In genomic region chr6:152999538-152999937, GRCh38 we compare ENCODE assay signal across 8 cellular contexts. TPM values are rescaled to one million over a fixed set of nuclear protein-coding genes. Genes with fewer than 3 reads are reported as not detected.
DNase-seq lines count a peak whose midpoint lies in the region; ATAC-seq, FAIRE-seq and TF ChIP-seq lines count a peak whose summit lies in the region.
"Not testable (repeated sequence)": the region's sequence is repeated elsewhere in the genome, so short reads cannot be mapped to it uniquely, and the experiment has no call there.

No MANE protein-coding gene starts in this region.

- POLR2A ChIA-PET in activated CD4-positive, alpha-beta memory T cell treated with anti-CD3 and anti-CD28 coated beads for 36 hours (lab: Charles Lee), result interaction anchor here (0.9 to 1.1 kb wide), 2 partner anchors 14 to 15 kb away, joined by 3 to 5 read pairs; no protein-coding TSS in a partner anchor
- POLR2A ChIA-PET in MCF 10A (lab: Yijun Ruan, JAX), result interaction anchor here (0.8 to 8.0 kb wide), 2 partner anchors 15 to 1060 kb away, joined by 3 to 100 read pairs; partner anchors contain the start of gene FBXO5
- POLR2A ChIA-PET in HepG2 (lab: Yijun Ruan, JAX), result interaction anchor here (3.2 kb wide), 1 partner anchor 16 kb away, joined by 28 read pairs; the partner anchor contains the start of gene FBXO5

- 99% methylated on average over 2 of the region's 2 CpGs for WGBS in HepG2 (ENCODE audit: low lambda C conversion rate)

- H3K9me3 Mint-ChIP-seq in GM23338; activated CD4-positive, alpha-beta memory T cell treated with anti-CD3 and anti-CD28 coated beads for 36 hours; activated naive CD4-positive, alpha-beta T cell treated with anti-CD3 and anti-CD28 coated beads for 36 hours; MCF 10A (ENCODE audit: unreplicated experiment); progenitor cell of endocrine pancreas (ENCODE audit: low read depth): not testable (repeated sequence)

- H3K27me3 ChIP-seq in ACC112 (ENCODE audit: insufficient read depth, low read length); GM23338 (ENCODE audit: insufficient read depth); HepG2 (ENCODE audit: control insufficient read depth in 1 of 2, insufficient read depth in 2 of 2, low read length in 2 of 2): not testable (repeated sequence)

- ATAC-seq in GM23338, HepG2: not testable (repeated sequence)

- H3K4me1 Mint-ChIP-seq in GM23338 (peaks cover 19% of the 10 kb centered on the region), MCF 10A (ENCODE audit: insufficient read depth, unreplicated experiment) (peaks cover 37% of the 10 kb centered on the region), progenitor cell of endocrine pancreas (ENCODE audit: low read depth) (peaks cover 17% of the 10 kb centered on the region)
- peaks cover 52% of the 10 kb centered on the region for H3K4me1 Mint-ChIP-seq in activated CD4-positive, alpha-beta memory T cell treated with anti-CD3 and anti-CD28 coated beads for 36 hours (ENCODE audit: low read depth)
- peaks cover 55% of the 10 kb centered on the region for H3K4me1 Mint-ChIP-seq in activated naive CD4-positive, alpha-beta T cell treated with anti-CD3 and anti-CD28 coated beads for 36 hours (ENCODE audit: low read depth)

- TF ChIP-seq CTCF in GM23338 (conservative IDR thresholded peaks at IDR 0.05; ENCODE audit: low read depth in 2 of 2); MCF 10A (IDR thresholded peaks at IDR 0.05; ENCODE audit: unreplicated experiment); HepG2 (CRISPR knock-in tag; IDR thresholded peaks at IDR 0.05); progenitor cell of endocrine pancreas (IDR thresholded peaks at IDR 0.05; ENCODE audit: unreplicated experiment): not testable (repeated sequence)

- peaks cover 29% of the 10 kb centered on the region for H3K36me3 ChIP-seq in ACC112 (ENCODE audit: insufficient read depth, low read length)
- not testable (repeated sequence) for H3K36me3 ChIP-seq in GM23338 (ENCODE audit: insufficient read depth)
- H3K36me3 ChIP-seq in SK-N-MC (ENCODE audit: insufficient read depth, low read length), result peaks cover 52% of the 10 kb centered on the region
- H3K36me3 ChIP-seq in HepG2 (replicated peaks in 1 of 2; ENCODE audit: control insufficient read depth in 1 of 2, insufficient read depth in 2 of 2, low read length in 2 of 2), result peaks cover 9 to 31% of the 10 kb centered on the region in 2 experiments

- not testable (repeated sequence) for H3F3A ChIP-seq in GM23338 (replicated peaks; ENCODE audit: low read depth)

- peak overlapping the region; percentile 36; the same call in 2 of the 3 replicates for H3K4me3 Mint-ChIP-seq in GM23338
- H3K4me3 Mint-ChIP-seq in activated CD4-positive, alpha-beta memory T cell treated with anti-CD3 and anti-CD28 coated beads for 36 hours, result peak overlapping the region; percentile 29
- H3K4me3 Mint-ChIP-seq in activated naive CD4-positive, alpha-beta T cell treated with anti-CD3 and anti-CD28 coated beads for 36 hours, result peak overlapping the region; percentile 0
- peak overlapping the region; percentile 32 for H3K4me3 Mint-ChIP-seq in MCF 10A (ENCODE audit: unreplicated experiment)
- H3K4me3 Mint-ChIP-seq in progenitor cell of endocrine pancreas (ENCODE audit: low read depth), result not testable (repeated sequence)

- not testable (repeated sequence) for BruUV-seq in MCF 10A (replicated peaks; lab: Mats Ljungman, UMichigan); HepG2 (replicated peaks; lab: Mats Ljungman, UMichigan)

- not testable (repeated sequence) for H3K4me2 ChIP-seq in GM23338
- H3K4me2 ChIP-seq in HepG2 (ENCODE audit: low read depth, low read length), result peak overlapping the region; percentile 91

- not testable (repeated sequence) for H3K9me3 ChIP-seq in SK-N-MC (ENCODE audit: low read depth, low read length); HepG2 (ENCODE audit: low read length)

- not testable (repeated sequence) for H3K27ac ChIP-seq in ACC112 (ENCODE audit: low read depth, low read length); GM23338 (ENCODE audit: low read depth); SK-N-MC; HepG2 (ENCODE audit: extremely low read length, insufficient read depth, low read length)

- H3K79me2 ChIP-seq in ACC112 (ENCODE audit: control insufficient read depth, insufficient read depth, low read length, unreplicated experiment) (peaks cover 81% of the 10 kb centered on the region), GM23338 (replicated peaks; ENCODE audit: insufficient read depth) (peaks cover 81% of the 10 kb centered on the region), HepG2 (ENCODE audit: insufficient read depth, low read length) (peaks cover 69% of the 10 kb centered on the region)

- CTCF ChIA-PET in activated CD4-positive, alpha-beta memory T cell treated with anti-CD3 and anti-CD28 coated beads for 36 hours (lab: Charles Lee); HepG2 (lab: Yijun Ruan, JAX; ENCODE audit: low intra/inter-chr PET ratio, low total read pairs): not testable (repeated sequence)
- CTCF ChIA-PET in activated naive CD4-positive, alpha-beta T cell treated with anti-CD3 and anti-CD28 coated beads for 36 hours (lab: Charles Lee), result interaction anchor here (0.6 kb wide), 1 partner anchor 16 kb away, joined by 3 read pairs; the partner anchor contains the start of gene FBXO5
- CTCF ChIA-PET in MCF 10A (lab: Yijun Ruan, JAX), result interaction anchor here (1.4 kb wide), 1 partner anchor 45 kb away, joined by 4 read pairs; no protein-coding TSS in a partner anchor

- TF ChIP-seq EP300 in HepG2 (IDR thresholded peaks at IDR 0.05; ENCODE audit: low read depth in 2 of 2, low read length in 2 of 2); HepG2 (CRISPR knock-in tag; IDR thresholded peaks at IDR 0.05; ENCODE audit: borderline replicate concordance): not testable (repeated sequence)

- FAIRE-seq in HepG2 (lab: Jason Lieb, UNC), result not testable (repeated sequence)

- peaks cover 48% of the 10 kb centered on the region for H4K20me1 ChIP-seq in GM23338 (replicated peaks; ENCODE audit: insufficient read depth)
- H4K20me1 ChIP-seq in HepG2 (ENCODE audit: insufficient read depth, low read length), result peaks cover 20% of the 10 kb centered on the region

- not testable (repeated sequence) for H3K27ac Mint-ChIP-seq in GM23338
- H3K27ac Mint-ChIP-seq in activated CD4-positive, alpha-beta memory T cell treated with anti-CD3 and anti-CD28 coated beads for 36 hours, result peak overlapping the region; percentile 57
- peak overlapping the region; percentile 68 for H3K27ac Mint-ChIP-seq in activated naive CD4-positive, alpha-beta T cell treated with anti-CD3 and anti-CD28 coated beads for 36 hours
- H3K27ac Mint-ChIP-seq in MCF 10A (ENCODE audit: low read depth, unreplicated experiment) (peak overlapping the region; percentile 13), progenitor cell of endocrine pancreas (peak overlapping the region; percentile 5)

- not testable (repeated sequence) for H3K9ac ChIP-seq in SK-N-MC (ENCODE audit: insufficient read length); HepG2 (ENCODE audit: insufficient read depth, low read depth, low read length)

- H3K4me3 ChIP-seq in ACC112 (ENCODE audit: low read depth, low read length) (0 out of 2 replicates have a peak overlapping the region, but pooled peaks have one; percentile 49), SK-N-MC (0 out of 2 replicates have a peak overlapping the region, but pooled peaks have one; percentile 3), HepG2 (replicated peaks in 1 of 3; ENCODE audit: insufficient read depth in 1 of 3, low read depth in 2 of 3, low read length in 3 of 3) (peak overlapping the region in 1 of 3 experiments; percentile 13; a peak in 1 of 6 replicates)
- not testable (repeated sequence) for H3K4me3 ChIP-seq in GM23338

- not testable (repeated sequence) for H3K9me2 ChIP-seq in GM23338 (ENCODE audit: insufficient read depth)

- in situ Hi-C loops in HepG2 (cut with HindIII; ENCODE audit: extremely low pct_ligation_motif_present, low pct_unique_long_range_greater_than_20kb), result loop anchor here (25.0 kb wide), 1 partner anchor 712 kb away; no protein-coding TSS in a partner anchor

- not testable (repeated sequence) for TF ChIP-seq RAD21 in HepG2 (CRISPR knock-in tag; IDR thresholded peaks at IDR 0.05)

- H3K27me3 Mint-ChIP-seq in GM23338 (ENCODE audit: insufficient read depth, low read depth, poor library complexity); activated CD4-positive, alpha-beta memory T cell treated with anti-CD3 and anti-CD28 coated beads for 36 hours; activated naive CD4-positive, alpha-beta T cell treated with anti-CD3 and anti-CD28 coated beads for 36 hours (ENCODE audit: low read depth); MCF 10A (ENCODE audit: insufficient read depth, unreplicated experiment); progenitor cell of endocrine pancreas: not testable (repeated sequence)

- not testable (repeated sequence) for H2AFZ ChIP-seq in ACC112 (ENCODE audit: low read length, unreplicated experiment); GM23338; HepG2 (ENCODE audit: low read length)

- H3K4me1 ChIP-seq in ACC112 (ENCODE audit: control insufficient read depth, insufficient read depth, low read length, unreplicated experiment) (peaks cover 21% of the 10 kb centered on the region), HepG2 (ENCODE audit: insufficient read depth, low read length) (peaks cover 30% of the 10 kb centered on the region)
- H3K4me1 ChIP-seq in GM23338 (ENCODE audit: insufficient read depth), result not testable (repeated sequence)

- not testable (repeated sequence) for TF ChIP-seq POLR2A in HepG2 (IDR thresholded peaks at IDR 0.05; ENCODE audit: insufficient read depth in 1 of 2, low read depth in 2 of 2, low read length in 2 of 2)

- intact Hi-C loops in activated CD4-positive, alpha-beta memory T cell treated with anti-CD3 and anti-CD28 coated beads for 36 hours (cut with micrococcal nuclease); activated naive CD4-positive, alpha-beta T cell treated with anti-CD3 and anti-CD28 coated beads for 36 hours (cut with micrococcal nuclease); MCF 10A (cut with micrococcal nuclease); HepG2 (cut with micrococcal nuclease; ENCODE audit: unreplicated experiment): not testable (repeated sequence)

- peaks cover 14% of the 10 kb centered on the region; the same call in 2 of the 3 replicates for H3K36me3 Mint-ChIP-seq in GM23338 (ENCODE audit: low read depth)
- H3K36me3 Mint-ChIP-seq in activated CD4-positive, alpha-beta memory T cell treated with anti-CD3 and anti-CD28 coated beads for 36 hours, result peaks cover 34% of the 10 kb centered on the region
- H3K36me3 Mint-ChIP-seq in activated naive CD4-positive, alpha-beta T cell treated with anti-CD3 and anti-CD28 coated beads for 36 hours (ENCODE audit: low read depth), result peaks cover 31% of the 10 kb centered on the region
- H3K36me3 Mint-ChIP-seq in MCF 10A (ENCODE audit: insufficient read depth, unreplicated experiment), result peaks cover 48% of the 10 kb centered on the region
- not testable (repeated sequence) for H3K36me3 Mint-ChIP-seq in progenitor cell of endocrine pancreas (ENCODE audit: insufficient read depth)

- not testable (repeated sequence) for DNase-seq in GM23338 (ENCODE audit: low spot score); SK-N-MC (ENCODE audit: low read depth, low spot score); activated CD4-positive, alpha-beta memory T cell treated with anti-CD3 and anti-CD28 coated beads for 36 hours; MCF 10A (ENCODE audit: unreplicated experiment); HepG2 (ENCODE audit: low spot score); progenitor cell of endocrine pancreas (ENCODE audit: low spot score, unreplicated experiment)
- DNase-seq in activated naive CD4-positive, alpha-beta T cell treated with anti-CD3 and anti-CD28 coated beads for 36 hours, result peak; percentile 17

RNA-seq across cellular contexts. Expression of gene MTRF1L, which starts 3.0 kb away (rescaled TPM):
- 17.0 and 20.5 TPM in 2 replicates for total RNA-seq in GM23338 (2014; rRNA removed; shearing (Covaris generic))
- polyA plus RNA-seq in GM23338 (2016; fragmentation: Nextera tagmentation; extraction: Ambion mirVana) (22.3 and 28.3 TPM in 2 replicates), HepG2 (2011; rRNA removed) (15.5 and 17.6 TPM in 2 replicates)
- 10 to 100 TPM; 16.9 to 20.1 TPM for total RNA-seq in activated CD4-positive, alpha-beta memory T cell treated with anti-CD3 and anti-CD28 coated beads for 36 hours
- 10 to 100 TPM; 11.6 to 12.0 TPM for total RNA-seq in activated naive CD4-positive, alpha-beta T cell treated with anti-CD3 and anti-CD28 coated beads for 36 hours
- total RNA-seq in MCF 10A (2022) (25.5 and 30.9 TPM in 2 replicates), HepG2 (2016; rRNA removed; fragmentation: Illumina TruSeq; extraction: Trizol) (28.7 and 32.4 TPM in 2 replicates), progenitor cell of endocrine pancreas (17.5 and 18.4 TPM in 2 replicates)
- total RNA-seq in HepG2 (2016; cell fraction: cytosol; rRNA removed; fragmentation: Illumina TruSeq; extraction: Trizol; ENCODE audit: low read depth), result 25.5 and 28.3 TPM in 2 replicates
- 29.1 and 32.6 TPM in 2 replicates for total RNA-seq in HepG2 (2016; cell fraction: insoluble cytoplasmic fraction; rRNA removed; fragmentation: Illumina TruSeq; extraction: Trizol)
- total RNA-seq in HepG2 (2016; cell fraction: membrane; rRNA removed; fragmentation: Illumina TruSeq; extraction: Trizol), result 49.7 and 58.0 TPM in 2 replicates
- total RNA-seq in HepG2 (2016; cell fraction: nucleus; rRNA removed; fragmentation: Illumina TruSeq; extraction: Trizol), result 25.8 and 29.5 TPM in 2 replicates
- polyA plus RNA-seq in HepG2 (2011; cell fraction: cytosol; rRNA removed), result 6.5 and 9.8 TPM in 2 replicates
- polyA plus RNA-seq in HepG2 (2011; cell fraction: nucleus; rRNA removed), result 10.9 and 13.2 TPM in 2 replicates
- 17.1 and 18.1 TPM in 2 replicates for polyA plus RNA-seq in HepG2 (2012)
- polyA plus RNA-seq in HepG2 (2016; cell fraction: cytosol; fragmentation: Illumina TruSeq; extraction: Trizol; ENCODE audit: low read depth), result 40.7 and 44.7 TPM in 2 replicates
- polyA plus RNA-seq in HepG2 (2016; cell fraction: insoluble cytoplasmic fraction; fragmentation: Illumina TruSeq; extraction: Trizol; ENCODE audit: low read depth), result 34.0 and 37.3 TPM in 2 replicates
- 52.3 and 64.3 TPM in 2 replicates for polyA plus RNA-seq in HepG2 (2016; cell fraction: membrane; fragmentation: Illumina TruSeq; extraction: Trizol; ENCODE audit: low read depth)
- polyA plus RNA-seq in HepG2 (2016; cell fraction: nucleus; fragmentation: Illumina TruSeq; extraction: Trizol; ENCODE audit: insufficient read depth, low read depth), result 26.9 and 27.4 TPM in 2 replicates
- polyA minus RNA-seq in HepG2 (2011; rRNA and poly(A)+ RNA removed; ENCODE audit: low replicate concordance), result 7.1 and 8.9 TPM in 2 replicates
- 9.5 and 9.7 TPM in 2 replicates for polyA minus RNA-seq in HepG2 (2011; cell fraction: cytosol; rRNA and poly(A)+ RNA removed)
- polyA minus RNA-seq in HepG2 (2011; cell fraction: nucleus; rRNA and poly(A)+ RNA removed), result 72.9 and 92.7 TPM in 2 replicates

RNA-seq across cellular contexts. Expression of gene FBXO5, which starts 16.7 kb away (rescaled TPM):
- total RNA-seq in GM23338 (2014; rRNA removed; shearing (Covaris generic)), result 48.1 and 49.6 TPM in 2 replicates
- polyA plus RNA-seq in GM23338 (2016; fragmentation: Nextera tagmentation; extraction: Ambion mirVana), result 41.3 and 51.2 TPM in 2 replicates
- 10 to 100 TPM; 41.8 to 42.7 TPM for total RNA-seq in activated CD4-positive, alpha-beta memory T cell treated with anti-CD3 and anti-CD28 coated beads for 36 hours
- 10 to 100 TPM; 61.4 to 62.3 TPM for total RNA-seq in activated naive CD4-positive, alpha-beta T cell treated with anti-CD3 and anti-CD28 coated beads for 36 hours
- total RNA-seq in MCF 10A (2022), result 9.5 and 16.4 TPM in 2 replicates
- total RNA-seq in HepG2 (2016; rRNA removed; fragmentation: Illumina TruSeq; extraction: Trizol), result 41.5 and 53.4 TPM in 2 replicates
- total RNA-seq in HepG2 (2016; cell fraction: cytosol; rRNA removed; fragmentation: Illumina TruSeq; extraction: Trizol; ENCODE audit: low read depth), result 12.2 and 13.1 TPM in 2 replicates
- total RNA-seq in HepG2 (2016; cell fraction: insoluble cytoplasmic fraction; rRNA removed; fragmentation: Illumina TruSeq; extraction: Trizol), result 41.0 and 52.6 TPM in 2 replicates
- total RNA-seq in HepG2 (2016; cell fraction: membrane; rRNA removed; fragmentation: Illumina TruSeq; extraction: Trizol), result 26.8 and 32.5 TPM in 2 replicates
- 33.7 and 33.8 TPM in 2 replicates for total RNA-seq in HepG2 (2016; cell fraction: nucleus; rRNA removed; fragmentation: Illumina TruSeq; extraction: Trizol)
- 9.5 and 15.8 TPM in 2 replicates for polyA plus RNA-seq in HepG2 (2011; rRNA removed)
- 7.8 and 8.3 TPM in 2 replicates for polyA plus RNA-seq in HepG2 (2011; cell fraction: cytosol; rRNA removed)
- 8.9 and 9.3 TPM in 2 replicates for polyA plus RNA-seq in HepG2 (2011; cell fraction: nucleus; rRNA removed)
- 9.9 and 16.2 TPM in 2 replicates for polyA plus RNA-seq in HepG2 (2012)
- 2.0 and 2.6 TPM in 2 replicates for polyA plus RNA-seq in HepG2 (2016; cell fraction: cytosol; fragmentation: Illumina TruSeq; extraction: Trizol; ENCODE audit: low read depth)
- 50.6 and 54.8 TPM in 2 replicates for polyA plus RNA-seq in HepG2 (2016; cell fraction: insoluble cytoplasmic fraction; fragmentation: Illumina TruSeq; extraction: Trizol; ENCODE audit: low read depth)
- polyA plus RNA-seq in HepG2 (2016; cell fraction: membrane; fragmentation: Illumina TruSeq; extraction: Trizol; ENCODE audit: low read depth), result 6.0 and 7.7 TPM in 2 replicates
- 51.9 and 52.2 TPM in 2 replicates for polyA plus RNA-seq in HepG2 (2016; cell fraction: nucleus; fragmentation: Illumina TruSeq; extraction: Trizol; ENCODE audit: insufficient read depth, low read depth)
- 2.0 and 4.4 TPM in 2 replicates for polyA minus RNA-seq in HepG2 (2011; rRNA and poly(A)+ RNA removed; ENCODE audit: low replicate concordance)
- polyA minus RNA-seq in HepG2 (2011; cell fraction: cytosol; rRNA and poly(A)+ RNA removed), result 7.6 and 9.1 TPM in 2 replicates
- polyA minus RNA-seq in HepG2 (2011; cell fraction: nucleus; rRNA and poly(A)+ RNA removed), result 24.9 and 29.1 TPM in 2 replicates
- 20.9 and 21.8 TPM in 2 replicates for total RNA-seq in progenitor cell of endocrine pancreas
